ENCODE assay signal across 14 cellular contexts in the genomic region with DNA sequence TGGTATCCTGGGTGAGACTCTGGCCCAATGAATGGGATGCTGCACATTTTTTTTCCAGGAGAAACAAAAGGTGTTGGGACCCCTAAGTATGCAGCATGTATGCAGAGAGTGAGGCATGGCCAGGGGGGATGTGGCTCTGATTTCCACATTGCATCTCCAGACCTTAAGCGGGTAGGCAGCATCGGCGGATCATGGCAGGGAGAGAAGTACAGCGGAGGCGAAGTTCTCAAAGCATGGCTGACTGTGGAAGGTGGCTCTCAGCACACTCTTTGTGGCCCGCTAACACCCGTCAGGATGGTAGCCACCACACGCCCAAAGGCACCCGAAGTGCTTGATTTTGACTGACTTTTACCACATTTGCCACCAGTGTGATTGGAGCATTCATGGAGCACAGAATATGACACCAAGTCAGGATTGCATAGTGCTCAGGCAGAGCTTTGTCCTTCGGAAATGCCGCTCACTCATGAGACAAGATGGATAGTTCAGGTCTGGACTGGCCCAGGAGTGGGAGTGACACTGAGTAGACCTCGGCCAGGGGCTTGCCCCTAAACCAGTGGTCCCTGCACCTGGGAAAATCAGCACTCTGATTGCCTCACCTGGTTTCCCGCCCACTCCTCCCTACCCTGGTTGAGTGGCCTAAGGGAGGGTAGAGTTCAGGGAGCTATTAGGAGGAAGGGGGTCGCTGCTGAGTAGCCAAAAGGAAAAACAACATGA. TPM values are rescaled to one million over a fixed set of nuclear protein-coding genes. Genes with fewer than 3 reads are reported as not detected.
DNase-seq lines count a peak whose midpoint lies in the region; ATAC-seq and TF ChIP-seq lines count a peak whose summit lies in the region.
"Had no signal": no experiment of that assay in that cellular context is flagged by ENCODE, and none has a peak within 500 bp of the region (broad histone marks: within the 10 kb centered on the region; RNA-seq: fewer than 3 reads in every experiment).

No MANE protein-coding gene starts in this region.

- no peak for DNase-seq in activated T-cell treated with anti-CD3 and anti-CD28 coated beads, Interleukin-2, amount 50 U/mL, for 72 hours
- DNase-seq in activated T-cell treated with anti-CD3 and anti-CD28 coated beads for 4 hours (no peak), RPMI8226 (peak; percentile 36), NCI-H1092 (lab: John Stamatoyannopoulos, UW) (no peak), SK-N-SH (no peak), NCI-H345 (lab: John Stamatoyannopoulos, UW) (no peak)
- DNase-seq in effector memory CD8-positive, alpha-beta T cell, result no peak
- DNase-seq in stimulated activated naive CD8-positive, alpha-beta T cell treated with anti-CD3 and anti-CD28 coated beads, Interleukin-15, amount 100 ng/mL, for 72 hours, result no peak
- DNase-seq: effector CD8-positive, alpha-beta T cell; NCI-H146; NCI-H748 treated with DMSO at 0.1 percent for 48 hours; T1000 had no signal

- WGBS in SK-N-SH (ENCODE audit: low lambda C conversion rate), result 98% methylated on average over 8 of the region's 14 CpGs

- peak overlapping the region; percentile 46 to 72 for H3K4me3 Mint-ChIP-seq in activated T-cell treated with anti-CD3 and anti-CD28 coated beads, Interleukin-2, amount 50 U/mL, for 72 hours
- H3K4me3 Mint-ChIP-seq in effector memory CD8-positive, alpha-beta T cell, result peak overlapping the region; percentile 75 to 83
- H3K4me3 Mint-ChIP-seq in stimulated activated naive CD8-positive, alpha-beta T cell treated with anti-CD3 and anti-CD28 coated beads, Interleukin-15, amount 100 ng/mL, for 72 hours, result peak overlapping the region; percentile 33 to 57

- H3K27me3 ChIP-seq in SK-N-SH (ENCODE audit: insufficient read depth), result no peaks in the 10 kb centered on the region
- H3K27me3 ChIP-seq: gastroesophageal sphincter had no signal

- H3K4me1 ChIP-seq in SK-N-SH (ENCODE audit: control insufficient read depth in 1 of 2, insufficient read depth in 2 of 2, low read depth in 1 of 2, low read length in 1 of 2), result peaks cover 8 to 39% of the 10 kb centered on the region in 2 experiments; a peak in 2 of 4 replicates
- H3K4me1 ChIP-seq: prostate gland had no signal

- no peak overlapping the region for H3K4me3 ChIP-seq in SK-N-SH (ENCODE audit: low read depth in 2 of 2, low read length in 1 of 2)
- H3K4me3 ChIP-seq: gastroesophageal sphincter, prostate gland had no signal

- no peak overlapping the region for H3K27ac ChIP-seq in SK-N-SH (ENCODE audit: low read depth in 2 of 2, low read length in 1 of 2)
- H3K27ac ChIP-seq: gastroesophageal sphincter, prostate gland had no signal

- no peak for TF ChIP-seq EP300 in SK-N-SH (IDR thresholded peaks at IDR 0.05; ENCODE audit: borderline replicate concordance in 1 of 2, low read depth in 1 of 2, low read length in 1 of 2)

- peaks cover 0 to 5% of the 10 kb centered on the region in 2 experiments for H3K36me3 ChIP-seq in SK-N-SH (replicated peaks in 1 of 2; ENCODE audit: control insufficient read depth in 1 of 2, insufficient read depth in 2 of 2, low read length in 1 of 2)
- H3K36me3 ChIP-seq: prostate gland had no signal

- H3K36me3 Mint-ChIP-seq in activated T-cell treated with anti-CD3 and anti-CD28 coated beads, Interleukin-2, amount 50 U/mL, for 72 hours (ENCODE audit: insufficient read depth in 2 of 2), result peaks cover 2 to 3% of the 10 kb centered on the region in 2 donors
- H3K36me3 Mint-ChIP-seq in effector memory CD8-positive, alpha-beta T cell (ENCODE audit: insufficient read depth), result peaks cover 60% of the 10 kb centered on the region

- peak overlapping the region; percentile 70 for H3K27ac Mint-ChIP-seq in activated T-cell treated with anti-CD3 and anti-CD28 coated beads, Interleukin-2, amount 50 U/mL, for 72 hours
- H3K27ac Mint-ChIP-seq in effector memory CD8-positive, alpha-beta T cell, result peak overlapping the region; percentile 88 to 97
- no peak overlapping the region for H3K27ac Mint-ChIP-seq in stimulated activated naive CD8-positive, alpha-beta T cell treated with anti-CD3 and anti-CD28 coated beads, Interleukin-15, amount 100 ng/mL, for 72 hours

- H3K27me3 Mint-ChIP-seq in activated T-cell treated with anti-CD3 and anti-CD28 coated beads, Interleukin-2, amount 50 U/mL, for 72 hours (ENCODE audit: low read depth), result no peaks in the 10 kb centered on the region
- H3K27me3 Mint-ChIP-seq in effector memory CD8-positive, alpha-beta T cell, result no peaks in the 10 kb centered on the region
- no peaks in the 10 kb centered on the region for H3K27me3 Mint-ChIP-seq in stimulated activated naive CD8-positive, alpha-beta T cell treated with anti-CD3 and anti-CD28 coated beads, Interleukin-15, amount 100 ng/mL, for 72 hours

- no peak overlapping the region for H3K9ac ChIP-seq in SK-N-SH

- no peak for TF ChIP-seq CTCF in SK-N-SH (IDR thresholded peaks at IDR 0.05)

- H3K9me2 ChIP-seq in SK-N-SH, result no peaks in the 10 kb centered on the region

- ATAC-seq in activated T-cell treated with anti-CD3 and anti-CD28 coated beads, Interleukin-2, amount 50 U/mL, for 72 hours (replicated peaks in 1 of 2), result no peak
- no peak for ATAC-seq in effector memory CD8-positive, alpha-beta T cell (replicated peaks)
- ATAC-seq in stimulated activated naive CD8-positive, alpha-beta T cell treated with anti-CD3 and anti-CD28 coated beads, Interleukin-15, amount 100 ng/mL, for 72 hours, result no peak
- ATAC-seq: gastroesophageal sphincter had no signal

- no peaks in the 10 kb centered on the region for H3K9me3 Mint-ChIP-seq in activated T-cell treated with anti-CD3 and anti-CD28 coated beads, Interleukin-2, amount 50 U/mL, for 72 hours
- H3K9me3 Mint-ChIP-seq in effector memory CD8-positive, alpha-beta T cell, result no peaks in the 10 kb centered on the region
- H3K9me3 Mint-ChIP-seq in stimulated activated naive CD8-positive, alpha-beta T cell treated with anti-CD3 and anti-CD28 coated beads, Interleukin-15, amount 100 ng/mL, for 72 hours, result no peaks in the 10 kb centered on the region

- H3K9me3 ChIP-seq in SK-N-SH, result no peaks in the 10 kb centered on the region
- H3K9me3 ChIP-seq: gastroesophageal sphincter, prostate gland had no signal

- H3K4me2 ChIP-seq in SK-N-SH, result no peak overlapping the region

- CTCF ChIA-PET in SK-N-SH (lab: Yijun Ruan, JAX), result no interaction called here

- no peaks in the 10 kb centered on the region for H4K20me1 ChIP-seq in SK-N-SH (ENCODE audit: insufficient read depth)

- no peak for TF ChIP-seq RAD21 in SK-N-SH (IDR thresholded peaks at IDR 0.05; ENCODE audit: low read length)

- POLR2A ChIA-PET in SK-N-SH (lab: Yijun Ruan, JAX), result no interaction called here

- peaks cover 5% of the 10 kb centered on the region for H3F3A ChIP-seq in SK-N-SH (replicated peaks; ENCODE audit: insufficient read depth)

- peaks cover 39% of the 10 kb centered on the region for H3K79me2 ChIP-seq in SK-N-SH (ENCODE audit: insufficient read depth)

- no peak overlapping the region for H2AFZ ChIP-seq in SK-N-SH (ENCODE audit: low read depth)

- H3K4me1 Mint-ChIP-seq in activated T-cell treated with anti-CD3 and anti-CD28 coated beads, Interleukin-2, amount 50 U/mL, for 72 hours (ENCODE audit: low read depth), result peaks cover 91% of the 10 kb centered on the region
- H3K4me1 Mint-ChIP-seq in effector memory CD8-positive, alpha-beta T cell (ENCODE audit: low read depth in 2 of 2), result peaks cover 80 to 81% of the 10 kb centered on the region in 2 donors
- peaks cover 96% of the 10 kb centered on the region for H3K4me1 Mint-ChIP-seq in stimulated activated naive CD8-positive, alpha-beta T cell treated with anti-CD3 and anti-CD28 coated beads, Interleukin-15, amount 100 ng/mL, for 72 hours

TF ChIP-seq in SK-N-SH, 30 proteins besides CTCF, POLR2A, EP300 and RAD21:
- TF ChIP-seq SIN3A (IDR thresholded peaks at IDR 0.05; ENCODE audit: borderline replicate concordance, low read depth, low read length) (no peak), POLR2AphosphoS5 (IDR thresholded peaks at IDR 0.05; ENCODE audit: low read depth, low read length) (no peak), TEAD4 (IDR thresholded peaks at IDR 0.05; ENCODE audit: borderline replicate concordance, insufficient read depth) (no peak), NRF1 (IDR thresholded peaks at IDR 0.05; ENCODE audit: low read depth, low read length) (no peak)
- TF ChIP-seq, protein P1, sequence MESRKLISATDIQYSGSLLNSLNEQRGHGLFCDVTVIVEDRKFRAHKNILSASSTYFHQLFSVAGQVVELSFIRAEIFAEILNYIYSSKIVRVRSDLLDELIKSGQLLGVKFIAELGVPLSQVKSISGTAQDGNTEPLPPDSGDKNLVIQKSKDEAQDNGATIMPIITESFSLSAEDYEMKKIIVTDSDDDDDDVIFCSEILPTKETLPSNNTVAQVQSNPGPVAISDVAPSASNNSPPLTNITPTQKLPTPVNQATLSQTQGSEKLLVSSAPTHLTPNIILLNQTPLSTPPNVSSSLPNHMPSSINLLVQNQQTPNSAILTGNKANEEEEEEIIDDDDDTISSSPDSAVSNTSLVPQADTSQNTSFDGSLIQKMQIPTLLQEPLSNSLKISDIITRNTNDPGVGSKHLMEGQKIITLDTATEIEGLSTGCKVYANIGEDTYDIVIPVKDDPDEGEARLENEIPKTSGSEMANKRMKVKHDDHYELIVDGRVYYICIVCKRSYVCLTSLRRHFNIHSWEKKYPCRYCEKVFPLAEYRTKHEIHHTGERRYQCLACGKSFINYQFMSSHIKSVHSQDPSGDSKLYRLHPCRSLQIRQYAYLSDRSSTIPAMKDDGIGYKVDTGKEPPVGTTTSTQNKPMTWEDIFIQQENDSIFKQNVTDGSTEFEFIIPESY (IDR thresholded peaks at IDR 0.05; ENCODE audit: borderline replicate concordance, low read depth), result no peak

RNA-seq across cellular contexts. Expression of gene INPP4A, which starts 14.2 kb away (rescaled TPM):
- total RNA-seq in activated T-cell treated with anti-CD3 and anti-CD28 coated beads, Interleukin-2, amount 50 U/mL, for 72 hours, result 10 to 100 TPM; 51.6 to 55.1 TPM
- polyA plus RNA-seq in SK-N-SH (2012; rRNA removed), result 15.0 and 18.3 TPM in 2 replicates
- 7.8 and 12.0 TPM in 2 replicates for polyA plus RNA-seq in SK-N-SH (2012; cell fraction: cytosol; rRNA removed)
- 31.3 and 31.4 TPM in 2 replicates for polyA plus RNA-seq in SK-N-SH (2012; cell fraction: nucleus; rRNA removed)

Comparison
In these comparisons a context has a peak if more than half of its experiments do, and no peak if none do; other contexts are left out.
1. H3K27ac Mint-ChIP-seq: peak in activated T-cell treated with anti-CD3 and anti-CD28 coated beads, Interleukin-2, amount 50 U/mL, for 72 hours (single experiment) and effector memory CD8-positive, alpha-beta T cell (2 of 2); none in stimulated activated naive CD8-positive, alpha-beta T cell treated with anti-CD3 and anti-CD28 coated beads, Interleukin-15, amount 100 ng/mL, for 72 hours (0 of 2).
2. Peak in every context shown above with its lines, with median percentiles within 50 percentile points of each other: H3K4me3 Mint-ChIP-seq.